In the genomic region with DNA sequence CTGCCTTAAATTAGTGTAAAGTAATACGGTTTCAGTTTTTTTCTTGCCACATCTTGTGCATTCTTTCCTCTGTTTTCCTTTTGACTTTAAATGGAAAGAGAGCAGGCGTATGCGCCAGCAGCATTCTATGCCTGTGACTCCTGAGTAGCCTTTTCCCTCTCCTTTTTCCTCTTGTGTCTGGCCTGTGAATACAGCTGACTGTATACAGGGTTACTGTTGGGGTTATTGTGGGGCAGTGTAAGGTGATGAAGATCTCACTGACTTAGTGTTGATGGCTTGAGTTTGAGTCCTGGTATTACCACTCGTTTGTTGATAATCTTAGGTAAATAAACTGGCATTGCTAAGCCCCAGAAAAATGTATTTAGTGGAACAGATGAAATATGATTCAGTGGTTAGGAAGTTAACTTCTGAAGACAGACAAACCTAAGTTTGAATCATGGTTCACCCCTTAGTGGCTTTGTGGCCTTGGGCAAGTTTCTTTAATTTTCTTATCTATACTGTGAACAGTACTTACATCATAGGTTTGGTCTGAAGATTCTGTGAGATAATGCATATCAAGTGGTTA, we compare ENCODE assay signal across 11 cellular contexts.
A peak's percentile ranks its signal among the peaks of the same experiment; 100 is the strongest.
DNase-seq lines count a peak whose midpoint lies in the region; ATAC-seq lines count a peak whose summit lies in the region.
"Had no signal": no experiment of that assay in that cellular context is flagged by ENCODE, and none has a peak within 500 bp of the region (broad histone marks: within the 10 kb centered on the region; RNA-seq: fewer than 3 reads in every experiment).

No MANE protein-coding gene starts in this region.

- peaks cover 5% of the 10 kb centered on the region for H3K9me3 Mint-ChIP-seq in activated naive CD8-positive, alpha-beta T cell treated with anti-CD3 and anti-CD28 coated beads, Interleukin-2, amount 50 U/mL, for 24 hours

- H3K27ac Mint-ChIP-seq in activated naive CD8-positive, alpha-beta T cell treated with anti-CD3 and anti-CD28 coated beads, Interleukin-2, amount 50 U/mL, for 24 hours, result peak overlapping the region; percentile 63

- peak; percentile 7 for DNase-seq in stimulated activated CD4-positive, alpha-beta T cell treated with anti-CD3 and anti-CD28 coated beads, Interleukin-15, amount 100 ng/mL, for 24 hours
- DNase-seq in stimulated activated CD4-positive, alpha-beta T cell treated with anti-CD3 and anti-CD28 coated beads, Interleukin-12 subunit alpha, Interleukin-12 subunit beta, amount 100 ng/mL, for 4 hours, result no peak
- no peak for DNase-seq in activated naive CD8-positive, alpha-beta T cell treated with anti-CD3 and anti-CD28 coated beads, Interleukin-2, amount 50 U/mL, for 24 hours
- DNase-seq in hepatic stellate cell (ENCODE audit: low spot score), result peak; percentile 55
- no peak for DNase-seq in cerebellar cortex (ENCODE audit: low spot score)
- no peak for DNase-seq in NCI-H524 (lab: John Stamatoyannopoulos, UW)
- DNase-seq: activated naive CD4-positive, alpha-beta T cell treated with Interleukin-2 at 50 U/mL for 16 hours; CD4-positive, alpha-beta memory T cell; NCI-H1436 treated with DMSO at 0.1 percent for 48 hours had no signal

- no peaks in the 10 kb centered on the region for H3K27me3 Mint-ChIP-seq in activated naive CD8-positive, alpha-beta T cell treated with anti-CD3 and anti-CD28 coated beads, Interleukin-2, amount 50 U/mL, for 24 hours
- H3K27me3 Mint-ChIP-seq: CD4-positive, alpha-beta memory T cell had no signal

- H3K4me3 Mint-ChIP-seq in activated naive CD8-positive, alpha-beta T cell treated with anti-CD3 and anti-CD28 coated beads, Interleukin-2, amount 50 U/mL, for 24 hours, result no peak overlapping the region

- H3K36me3 Mint-ChIP-seq in activated naive CD8-positive, alpha-beta T cell treated with anti-CD3 and anti-CD28 coated beads, Interleukin-2, amount 50 U/mL, for 24 hours (ENCODE audit: low read depth), result peaks cover 33% of the 10 kb centered on the region

- peaks cover 6% of the 10 kb centered on the region for H3K4me1 Mint-ChIP-seq in activated naive CD8-positive, alpha-beta T cell treated with anti-CD3 and anti-CD28 coated beads, Interleukin-2, amount 50 U/mL, for 24 hours

- ATAC-seq in activated naive CD8-positive, alpha-beta T cell treated with anti-CD3 and anti-CD28 coated beads, Interleukin-2, amount 50 U/mL, for 24 hours, result peak; percentile 73
- ATAC-seq in HG02588 (IDR thresholded peaks at IDR 0.05; ENCODE audit: unreplicated experiment) (no peak), GM21529 (IDR thresholded peaks at IDR 0.05; ENCODE audit: unreplicated experiment) (no peak)

Comparison
In these comparisons a context has a peak if more than half of its experiments do, and no peak if none do; other contexts are left out.
1. DNase-seq: peak in stimulated activated CD4-positive, alpha-beta T cell treated with anti-CD3 and anti-CD28 coated beads, Interleukin-15, amount 100 ng/mL, for 24 hours (single experiment) and hepatic stellate cell (single experiment); none in stimulated activated CD4-positive, alpha-beta T cell treated with anti-CD3 and anti-CD28 coated beads, Interleukin-12 subunit alpha, Interleukin-12 subunit beta, amount 100 ng/mL, for 4 hours (single experiment), activated naive CD8-positive, alpha-beta T cell treated with anti-CD3 and anti-CD28 coated beads, Interleukin-2, amount 50 U/mL, for 24 hours (single experiment), cerebellar cortex (single experiment) and NCI-H524 (0 of 2).